ENCODE assay signal across 1 cellular context in genomic region chr4:46852839-46853238, GRCh38.
TF ChIP-seq lines count a peak whose summit lies in the region.

No MANE protein-coding gene starts in this region.

TF ChIP-seq in H1, 55 proteins besides CTCF, POLR2A, EP300 and RAD21:
- no peak for TF ChIP-seq CHD7 (IDR thresholded peaks at IDR 0.05; ENCODE audit: insufficient replicate concordance, low read length)
- no peak for TF ChIP-seq RNF2 (IDR thresholded peaks at IDR 0.05; ENCODE audit: borderline replicate concordance, low read depth, low read length, missing control alignments, poor library complexity, severe bottlenecking)
- no peak for TF ChIP-seq CBX8 (IDR thresholded peaks at IDR 0.05; ENCODE audit: borderline replicate concordance, low read depth, low read length)
- no peak for TF ChIP-seq SP4 (IDR thresholded peaks at IDR 0.05; ENCODE audit: low read length)
- no peak for TF ChIP-seq KDM4A (IDR thresholded peaks at IDR 0.05; ENCODE audit: low read depth, low read length, severe bottlenecking)
- no peak for TF ChIP-seq RFX5 (IDR thresholded peaks at IDR 0.05; ENCODE audit: borderline replicate concordance, low read depth, low read length)
- TF ChIP-seq POLR2AphosphoS5 (IDR thresholded peaks at IDR 0.05; ENCODE audit: low read depth, low read length) = no peak
- TF ChIP-seq SP1 (IDR thresholded peaks at IDR 0.05; ENCODE audit: low read depth, low read length) = no peak
- no peak for TF ChIP-seq KDM5A (IDR thresholded peaks at IDR 0.05; ENCODE audit: low read length)
- TF ChIP-seq ZNF274 (IDR thresholded peaks at IDR 0.05; ENCODE audit: borderline replicate concordance, extremely low read depth, low read length) = no peak
- no peak for TF ChIP-seq SIX5 (IDR thresholded peaks at IDR 0.05; ENCODE audit: low read depth, low read length)
- no peak for TF ChIP-seq SUZ12 (IDR thresholded peaks at IDR 0.05; ENCODE audit: low read length)
- no peak for TF ChIP-seq TCF12 (IDR thresholded peaks at IDR 0.05; ENCODE audit: low read depth, low read length)
